13 cellular contexts compared by ENCODE assay signal in the genomic region with DNA sequence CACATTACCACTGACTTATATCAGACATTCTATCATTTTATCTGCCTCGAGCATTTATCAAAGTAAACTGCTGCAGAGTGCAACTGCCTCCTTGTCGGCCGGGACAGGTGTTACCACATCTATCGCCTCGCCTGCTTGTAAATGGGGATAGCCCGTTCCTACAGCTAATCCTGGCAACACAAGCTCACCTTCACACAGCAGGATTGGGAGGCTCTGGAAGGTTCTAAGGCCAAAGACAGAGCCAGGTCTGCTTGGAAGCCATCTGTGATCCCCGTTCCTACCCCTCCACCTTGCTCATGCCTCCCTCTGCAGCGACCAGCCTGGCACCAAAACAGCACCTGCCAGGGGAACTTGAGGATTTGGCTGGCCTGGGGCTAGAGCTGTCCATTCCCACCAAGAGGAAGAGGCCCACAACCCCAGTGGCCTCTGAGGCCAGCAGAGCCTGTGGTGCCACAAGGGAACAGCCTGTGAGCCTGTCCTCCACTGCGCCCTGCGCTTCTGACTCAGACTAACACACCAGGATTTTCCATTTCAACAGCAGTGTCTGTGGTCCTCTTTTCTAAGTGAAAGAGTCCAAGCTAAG.
DNase-seq lines count a peak whose midpoint lies in the region; ATAC-seq and TF ChIP-seq lines count a peak whose summit lies in the region.
"Had no signal": no experiment of that assay in that cellular context is flagged by ENCODE, and none has a peak within 500 bp of the region (broad histone marks: within the 10 kb centered on the region; RNA-seq: fewer than 3 reads in every experiment).

No MANE protein-coding gene starts in this region.

- no peaks in the 10 kb centered on the region for H3K4me1 ChIP-seq in right atrium auricular region
- peaks cover 0 to 7% (median 0%) of the 10 kb centered on the region in 9 donors for H3K4me1 ChIP-seq in heart right ventricle
- H3K4me1 ChIP-seq in esophagus muscularis mucosa = no peaks in the 10 kb centered on the region
- H3K4me1 ChIP-seq: HAP-1 had no signal

- H3K36me3 ChIP-seq in right atrium auricular region (no peaks in the 10 kb centered on the region), heart right ventricle (no peaks in the 10 kb centered on the region), esophagus muscularis mucosa (no peaks in the 10 kb centered on the region)
- H3K36me3 ChIP-seq: HAP-1 had no signal

- no peaks in the 10 kb centered on the region for H3K9me3 ChIP-seq in right atrium auricular region
- H3K9me3 ChIP-seq in heart right ventricle = no peaks in the 10 kb centered on the region
- no peaks in the 10 kb centered on the region for H3K9me3 ChIP-seq in esophagus muscularis mucosa
- H3K9me3 ChIP-seq: HAP-1 had no signal

- WGBS in heart right ventricle, 2 donors = 73 to 79% methylated on average over 10 of the region's 10 CpGs
- 94% methylated on average over 10 of the region's 10 CpGs for WGBS in esophagus muscularis mucosa

- no peak for TF ChIP-seq EP300 in esophagus muscularis mucosa (IDR thresholded peaks at IDR 0.05)

- no peak overlapping the region for H3K27ac ChIP-seq in right atrium auricular region
- H3K27ac ChIP-seq in heart right ventricle = no peak overlapping the region
- H3K27ac ChIP-seq in esophagus muscularis mucosa (replicated peaks in 1 of 4) = no peak overlapping the region

- no peak for TF ChIP-seq POLR2A in esophagus muscularis mucosa (IDR thresholded peaks at IDR 0.05; ENCODE audit: low read depth)

- ATAC-seq in heart right ventricle (no peak), GM19397 (IDR thresholded peaks at IDR 0.05; ENCODE audit: unreplicated experiment) (no peak)
- ATAC-seq: GM12878 had no signal

- DNase-seq in right atrium auricular region (ENCODE audit: low spot score) = peak; percentile 40
- DNase-seq in heart right ventricle = no peak
- DNase-seq in esophagus muscularis mucosa (ENCODE audit: extremely low spot score) = peak; percentile 84
- DNase-seq in posterior vena cava (ENCODE audit: low spot score) = peak; percentile 48
- DNase-seq in nucleus accumbens (lab: John Stamatoyannopoulos, UW) = no peak
- no peak for DNase-seq in effector CD8-positive, alpha-beta T cell (lab: John Stamatoyannopoulos, UW)
- DNase-seq: C1 segment of cervical spinal cord; Calu3; CD4-positive, alpha-beta T cell; DMS 273 treated with DMSO at 0.1 percent for 48 hours had no signal

- TF ChIP-seq CTCF in right atrium auricular region (IDR thresholded peaks at IDR 0.05) = no peak
- no peak for TF ChIP-seq CTCF in heart right ventricle (IDR thresholded peaks at IDR 0.05)
- no peak for TF ChIP-seq CTCF in esophagus muscularis mucosa (IDR thresholded peaks at IDR 0.05)

- intact Hi-C loops in heart right ventricle (cut with DNase I) (no loop called here), esophagus muscularis mucosa (cut with DNase I) (no loop called here), posterior vena cava (cut with DNase I) (no loop called here)

- H3K27me3 ChIP-seq in right atrium auricular region (no peaks in the 10 kb centered on the region), heart right ventricle (peaks cover 0 to 81% (median 34%) of the 10 kb centered on the region in 7 donors), esophagus muscularis mucosa (peaks cover 0 to 13% (median 0%) of the 10 kb centered on the region in 4 donors)

- H3K4me3 ChIP-seq in right atrium auricular region (no peak overlapping the region), heart right ventricle (no peak overlapping the region), esophagus muscularis mucosa (no peak overlapping the region)
- H3K4me3 ChIP-seq: GM12878, HAP-1 had no signal

Comparison
In these comparisons a context has a peak if more than half of its experiments do, and no peak if none do; other contexts are left out.
1. DNase-seq: peak in right atrium auricular region (single experiment), esophagus muscularis mucosa (single experiment) and posterior vena cava (single experiment); none in heart right ventricle (0 of 2), nucleus accumbens (0 of 56) and effector CD8-positive, alpha-beta T cell (single experiment).